ENCODE assay signal across 15 cellular contexts in genomic region chr11:13697710-13698109, GRCh38. TPM values are rescaled to one million over a fixed set of nuclear protein-coding genes. Genes with fewer than 3 reads are reported as not detected.
DNase-seq lines count a peak whose midpoint lies in the region; ATAC-seq and TF ChIP-seq lines count a peak whose summit lies in the region.
"Had no signal": no experiment of that assay in that cellular context is flagged by ENCODE, and none has a peak within 500 bp of the region (broad histone marks: within the 10 kb centered on the region; RNA-seq: fewer than 3 reads in every experiment).

No MANE protein-coding gene starts in this region.

- H3K27me3 Mint-ChIP-seq in natural killer cell (ENCODE audit: low read depth in 2 of 2): no peaks in the 10 kb centered on the region
- no peaks in the 10 kb centered on the region for H3K27me3 Mint-ChIP-seq in natural killer cell treated with Interleukin-12 subunit alpha and Interleukin-12 subunit beta and Interleukin-15 and Interleukin-18, amount 100 ng/mL, for 72 hours
- no peaks in the 10 kb centered on the region for H3K27me3 Mint-ChIP-seq in WTC11 (ENCODE audit: low read depth)

- H3K4me1 Mint-ChIP-seq in natural killer cell (peaks cover 27 to 43% of the 10 kb centered on the region in 2 donors), WTC11 (peaks cover 11% of the 10 kb centered on the region)
- peaks cover 15 to 26% of the 10 kb centered on the region in 2 donors for H3K4me1 Mint-ChIP-seq in natural killer cell treated with Interleukin-12 subunit alpha and Interleukin-12 subunit beta and Interleukin-15 and Interleukin-18, amount 100 ng/mL, for 72 hours (ENCODE audit: low read depth in 2 of 2)

- H3K9me2 ChIP-seq in OCI-LY7 (ENCODE audit: insufficient read depth, low read length): no peaks in the 10 kb centered on the region

- H4K20me1 ChIP-seq in OCI-LY7 (ENCODE audit: insufficient read depth, low read length): no peaks in the 10 kb centered on the region

- no TSS peak for BruUV-seq in OCI-LY7 (replicated peaks; lab: Mats Ljungman, UMichigan)

- CTCF ChIA-PET in WTC11 (lab: Charles Lee): no interaction called here
- CTCF ChIA-PET in OCI-LY7 (lab: Charles Lee; ENCODE audit: unreplicated experiment): no interaction called here

- H3K27me3 ChIP-seq in aorta (ENCODE audit: control insufficient read depth in 1 of 2, insufficient read depth in 2 of 2, low read length in 1 of 2): no peaks in the 10 kb centered on the region
- H3K27me3 ChIP-seq: BE2C had no signal

- H3K9me3 Mint-ChIP-seq in natural killer cell (no peaks in the 10 kb centered on the region), WTC11 (no peaks in the 10 kb centered on the region)
- no peaks in the 10 kb centered on the region for H3K9me3 Mint-ChIP-seq in natural killer cell treated with Interleukin-12 subunit alpha and Interleukin-12 subunit beta and Interleukin-15 and Interleukin-18, amount 100 ng/mL, for 72 hours
- H3K9me3 Mint-ChIP-seq: CD8-positive, alpha-beta T cell; HFFc6 had no signal

- TF ChIP-seq CTCF in natural killer cell (IDR thresholded peaks at IDR 0.05) (no peak), WTC11 (IDR thresholded peaks at IDR 0.05) (no peak), OCI-LY7 (conservative IDR thresholded peaks at IDR 0.05; ENCODE audit: low read length) (no peak)

- no peak for TF ChIP-seq POLR2A in erythroblast (IDR thresholded peaks at IDR 0.05; ENCODE audit: low read length)

- peaks cover 31% of the 10 kb centered on the region for H3K79me2 ChIP-seq in OCI-LY7 (ENCODE audit: insufficient read depth, low read depth, low read length)

- no peaks in the 10 kb centered on the region for H3K9me3 ChIP-seq in OCI-LY7 (ENCODE audit: low read length)
- H3K9me3 ChIP-seq in aorta (ENCODE audit: control insufficient read depth, low read length): no peaks in the 10 kb centered on the region
- H3K9me3 ChIP-seq: A549, BE2C, Caco-2 had no signal

- H3K36me3 ChIP-seq in OCI-LY7 (ENCODE audit: insufficient read depth, low read length) (peaks cover 81% of the 10 kb centered on the region), aorta (ENCODE audit: control insufficient read depth in 1 of 2, insufficient read depth in 2 of 2, low read length in 1 of 2) (no peaks in the 10 kb centered on the region)
- H3K36me3 ChIP-seq: BE2C had no signal

- ATAC-seq in natural killer cell (no peak), WTC11 (no peak), aorta (ENCODE audit: low FRiP score) (no peak)
- ATAC-seq in natural killer cell treated with Interleukin-12 subunit alpha and Interleukin-12 subunit beta and Interleukin-15 and Interleukin-18, amount 100 ng/mL, for 72 hours: no peak
- ATAC-seq: A549; CD8-positive, alpha-beta T cell had no signal

- H3K27ac Mint-ChIP-seq in natural killer cell (peak overlapping the region; percentile 1 to 37), WTC11 (0 out of 2 replicates have a peak overlapping the region, but pooled peaks have one; percentile 21)
- H3K27ac Mint-ChIP-seq in natural killer cell treated with Interleukin-12 subunit alpha and Interleukin-12 subunit beta and Interleukin-15 and Interleukin-18, amount 100 ng/mL, for 72 hours: no peak overlapping the region
- H3K27ac Mint-ChIP-seq: CD8-positive, alpha-beta T cell; HFFc6 had no signal

- DNase-seq in natural killer cell (no peak), WTC11 (ENCODE audit: low spot score) (no peak), erythroblast (lab: John Stamatoyannopoulos, UW) (peak; percentile 58 to 59), OCI-LY7 (ENCODE audit: low spot score) (no peak), aorta (no peak)
- DNase-seq in natural killer cell treated with Interleukin-12 subunit alpha and Interleukin-12 subunit beta and Interleukin-15 and Interleukin-18, amount 100 ng/mL, for 72 hours (ENCODE audit: low spot score): no peak
- DNase-seq: BE2C; Caco-2; CD8-positive, alpha-beta T cell; DND-41; GDM1; HCEC 1CT; HFFc6 had no signal

- WGBS in aorta, 2 donors: 95 to 100% methylated on average over 1 of the region's 1 CpG

- no peak overlapping the region for H3K4me3 Mint-ChIP-seq in natural killer cell
- no peak overlapping the region for H3K4me3 Mint-ChIP-seq in natural killer cell treated with Interleukin-12 subunit alpha and Interleukin-12 subunit beta and Interleukin-15 and Interleukin-18, amount 100 ng/mL, for 72 hours
- H3K4me3 Mint-ChIP-seq in WTC11: no peak overlapping the region
- H3K4me3 Mint-ChIP-seq: CD8-positive, alpha-beta T cell; HFFc6 had no signal

- H3K27ac ChIP-seq in OCI-LY7 (ENCODE audit: low read depth, low read length, poor library complexity, severe bottlenecking) (no peak overlapping the region), aorta (ENCODE audit: low read depth in 1 of 2, low read length in 2 of 2) (no peak overlapping the region)
- H3K27ac ChIP-seq: A549, C4-2B had no signal

- intact Hi-C loops in natural killer cell (cut with micrococcal nuclease): no loop called here
- intact Hi-C loops in OCI-LY7 (cut with micrococcal nuclease; ENCODE audit: unreplicated experiment): loop anchor here (2.0 kb wide), 1 partner anchor 21 kb away; no protein-coding TSS in a partner anchor
- intact Hi-C loops in aorta (cut with DNase I): no loop called here

- H2AFZ ChIP-seq in OCI-LY7 (ENCODE audit: low read length): no peak overlapping the region

- POLR2A ChIA-PET in WTC11 (lab: Charles Lee) (no interaction called here), OCI-LY7 (lab: Charles Lee) (interaction anchor here (0.6 kb wide), 1 partner anchor 188 kb away, joined by 3 read pairs; no protein-coding TSS in a partner anchor)

- H3K4me3 ChIP-seq in OCI-LY7 (ENCODE audit: low read depth, low read length, poor library complexity, severe bottlenecking) (no peak overlapping the region), aorta (ENCODE audit: low read length in 2 of 2) (no peak overlapping the region)
- H3K4me3 ChIP-seq: A549 had no signal

- H3K4me1 ChIP-seq in OCI-LY7 (ENCODE audit: insufficient read depth, low read length, poor library complexity, severe bottlenecking): no peaks in the 10 kb centered on the region
- H3K4me1 ChIP-seq in aorta (ENCODE audit: control insufficient read depth in 1 of 2, insufficient read depth in 2 of 2, low read length in 2 of 2): peaks cover 0 to 2% of the 10 kb centered on the region in 2 donors
- H3K4me1 ChIP-seq: A549, BE2C had no signal

- H3K4me2 ChIP-seq in OCI-LY7 (ENCODE audit: low read length): no peak overlapping the region
- H3K4me2 ChIP-seq: A549 had no signal

- H3K36me3 Mint-ChIP-seq in natural killer cell (peaks cover 3% of the 10 kb centered on the region), WTC11 (peaks cover 34% of the 10 kb centered on the region)
- H3K36me3 Mint-ChIP-seq in natural killer cell treated with Interleukin-12 subunit alpha and Interleukin-12 subunit beta and Interleukin-15 and Interleukin-18, amount 100 ng/mL, for 72 hours: peaks cover 11% of the 10 kb centered on the region

TF ChIP-seq in WTC11, 78 proteins besides CTCF, POLR2A, EP300 and RAD21:
- no peak for TF ChIP-seq ESRRA (CRISPR knock-in tag; IDR thresholded peaks at IDR 0.05; ENCODE audit: borderline replicate concordance)
- TF ChIP-seq ZNF423 (CRISPR knock-in tag; IDR thresholded peaks at IDR 0.05): no peak
- TF ChIP-seq USF2 (CRISPR knock-in tag; IDR thresholded peaks at IDR 0.05): no peak
- no peak for TF ChIP-seq ZNF263 (CRISPR knock-in tag; IDR thresholded peaks at IDR 0.05; ENCODE audit: low read depth)
- no peak for TF ChIP-seq ZNF138 (CRISPR knock-in tag; conservative IDR thresholded peaks at IDR 0.05)
- TF ChIP-seq AR (CRISPR knock-in tag; IDR thresholded peaks at IDR 0.05): no peak
- no peak for TF ChIP-seq ZNF396 (CRISPR knock-in tag; IDR thresholded peaks at IDR 0.05; ENCODE audit: borderline replicate concordance)
- no peak for TF ChIP-seq IRF2 (CRISPR knock-in tag; IDR thresholded peaks at IDR 0.05; ENCODE audit: borderline replicate concordance, low read depth)
- no peak for TF ChIP-seq CREB1 (CRISPR knock-in tag; IDR thresholded peaks at IDR 0.05)
- no peak for TF ChIP-seq NR1H2 (CRISPR knock-in tag; IDR thresholded peaks at IDR 0.05)

RNA-seq across cellular contexts. Expression of gene FAR1, which starts 29.2 kb away (rescaled TPM):
- total RNA-seq in natural killer cell (10 to 100 TPM; 59.5 to 74.7 (median 74.6) TPM), WTC11 (2021) (58.8 to 63.9 TPM (median 60.5 TPM) in 3 replicates), OCI-LY7 (2022) (87.7 and 97.3 TPM in 2 replicates), aorta (10 to 100 TPM; 67.1 to 81.8 TPM)
- 10 to 100 TPM; 59.1 to 66.5 TPM for total RNA-seq in natural killer cell treated with Interleukin-12 subunit alpha and Interleukin-12 subunit beta and Interleukin-15 and Interleukin-18, amount 100 ng/mL, for 72 hours
- total RNA-seq in OCI-LY7 (2014; rRNA removed; shearing (Covaris generic)): 52.1 and 61.2 TPM in 2 replicates
- polyA plus RNA-seq in aorta: 10 to 100 TPM; 13.4 to 22.2 TPM

Comparison
In these comparisons a context has a peak if more than half of its experiments do, and no peak if none do; other contexts are left out.
1. H3K27ac Mint-ChIP-seq: peak in natural killer cell (2 of 2) and WTC11 (single experiment); none in natural killer cell treated with Interleukin-12 subunit alpha and Interleukin-12 subunit beta and Interleukin-15 and Interleukin-18, amount 100 ng/mL, for 72 hours (0 of 2).
2. DNase-seq: peak in erythroblast (2 of 2); none in natural killer cell (single experiment), natural killer cell treated with Interleukin-12 subunit alpha and Interleukin-12 subunit beta and Interleukin-15 and Interleukin-18, amount 100 ng/mL, for 72 hours (single experiment), WTC11 (single experiment), OCI-LY7 (single experiment) and aorta (0 of 2).